ENCODE assay signal across 8 cellular contexts in the genomic region with DNA sequence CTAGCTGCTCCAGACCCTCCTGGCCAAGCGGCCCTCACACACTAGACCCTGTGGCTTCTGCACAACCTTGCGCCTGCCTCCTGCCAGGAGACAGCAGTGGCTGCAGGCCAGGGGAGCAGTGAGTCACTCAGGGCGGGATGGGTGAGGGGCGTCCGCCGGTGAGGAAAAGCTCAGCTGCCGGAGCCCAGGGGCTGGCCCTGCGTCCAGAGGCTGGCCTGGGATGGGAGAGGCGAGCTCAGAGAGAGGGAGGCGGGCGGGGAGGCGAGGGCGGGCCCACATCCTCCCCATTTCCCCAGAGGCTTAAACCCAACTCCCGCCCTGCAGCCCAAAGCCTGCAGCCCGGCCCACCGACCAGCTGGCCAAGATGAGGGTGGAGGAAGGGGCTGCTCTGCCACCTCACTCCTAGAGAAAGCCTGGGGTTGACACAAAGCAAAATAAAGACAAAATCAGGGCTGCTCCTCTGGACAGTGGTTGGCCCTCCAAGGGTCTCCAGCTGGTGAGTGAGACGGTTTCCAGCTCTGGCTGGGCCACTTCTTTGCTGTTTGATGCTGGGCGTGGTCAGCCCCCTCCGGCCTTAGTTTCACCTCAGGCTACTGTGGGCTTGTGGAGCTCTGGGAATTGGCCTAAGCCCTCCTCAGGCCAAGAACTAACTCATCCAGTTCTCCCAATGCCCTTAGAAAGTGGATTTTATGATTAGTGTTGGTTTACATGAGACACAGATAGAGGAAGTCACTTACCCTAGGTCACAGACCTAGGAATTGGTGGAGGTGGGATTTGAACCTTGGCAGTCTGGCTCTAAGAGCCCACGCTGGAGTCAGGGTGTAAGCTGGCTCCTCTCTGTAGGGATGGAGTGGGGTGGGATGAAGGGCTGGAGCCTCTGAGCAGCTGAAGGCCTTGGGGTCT. TPM values are rescaled to one million over a fixed set of nuclear protein-coding genes. Genes with fewer than 3 reads are reported as not detected.
DNase-seq lines count a peak whose midpoint lies in the region; ATAC-seq and TF ChIP-seq lines count a peak whose summit lies in the region.

No MANE protein-coding gene starts in this region.

- peaks cover 60% of the 10 kb centered on the region for H3K4me1 Mint-ChIP-seq in HFFc6 (ENCODE audit: low read depth)
- H3K4me1 Mint-ChIP-seq in activated CD8-positive, alpha-beta T cell treated with anti-CD3 and anti-CD28 coated beads for 36 hours (ENCODE audit: low read depth) = no peaks in the 10 kb centered on the region

- no peaks in the 10 kb centered on the region for H3K36me3 Mint-ChIP-seq in HFFc6 (ENCODE audit: low read depth)
- no peaks in the 10 kb centered on the region for H3K36me3 Mint-ChIP-seq in activated CD8-positive, alpha-beta T cell treated with anti-CD3 and anti-CD28 coated beads for 36 hours (ENCODE audit: low read depth)

- no peak overlapping the region for H3K27ac Mint-ChIP-seq in HFFc6
- H3K27ac Mint-ChIP-seq in activated CD8-positive, alpha-beta T cell treated with anti-CD3 and anti-CD28 coated beads for 36 hours = no peak overlapping the region

- CTCF ChIA-PET in activated CD8-positive, alpha-beta T cell treated with anti-CD3 and anti-CD28 coated beads for 36 hours (lab: Charles Lee) = interaction anchor here (0.9 kb wide), 1 partner anchor 10 kb away, joined by 3 read pairs; no protein-coding TSS in a partner anchor

- H3K27ac ChIP-seq in RWPE2 (ENCODE audit: poor library complexity, severe bottlenecking) (no peak overlapping the region), cardiac muscle cell (no peak overlapping the region), gastrocnemius medialis (peak overlapping the region; percentile 52 to 68 (median 59))

- H3K4me1 ChIP-seq in RWPE2 (ENCODE audit: insufficient read depth, poor library complexity, severe bottlenecking) (no peaks in the 10 kb centered on the region), cardiac muscle cell (ENCODE audit: low read depth) (peaks cover 15% of the 10 kb centered on the region), gastrocnemius medialis (peaks cover 36 to 54% of the 10 kb centered on the region in 2 donors)

- ATAC-seq in RWPE2 (ENCODE audit: low read depth) (peak; percentile 32), gastrocnemius medialis (peak; percentile 29 to 32)
- no peak for ATAC-seq in activated CD8-positive, alpha-beta T cell treated with anti-CD3 and anti-CD28 coated beads for 36 hours

- no peak overlapping the region for H3K4me3 ChIP-seq in RWPE2 (ENCODE audit: severe bottlenecking)
- H3K4me3 ChIP-seq in cardiac muscle cell = no peak overlapping the region
- peak overlapping the region in 3 of 4 donors; percentile 17 to 23 (median 19) for H3K4me3 ChIP-seq in gastrocnemius medialis

- intact Hi-C loops in gastrocnemius medialis (cut with DNase I; ENCODE audit: low total_unique reads) = no loop called here
- intact Hi-C loops in activated CD8-positive, alpha-beta T cell treated with anti-CD3 and anti-CD28 coated beads for 36 hours (cut with micrococcal nuclease) = no loop called here

- no peak for TF ChIP-seq POLR2A in gastrocnemius medialis (IDR thresholded peaks at IDR 0.05)

- in situ Hi-C loops in GM13977 (cut with MboI; ENCODE audit: low pct_unique_long_range_greater_than_20kb, low sequenced_read_pairs, unreplicated experiment) (no loop called here), gastrocnemius medialis (cut with MboI; ENCODE audit: low sequenced_read_pairs in 4 of 4) (no loop called here)

- no peaks in the 10 kb centered on the region for H3K36me3 ChIP-seq in RWPE2 (ENCODE audit: low read depth)
- H3K36me3 ChIP-seq in cardiac muscle cell = no peaks in the 10 kb centered on the region
- H3K36me3 ChIP-seq in gastrocnemius medialis = no peaks in the 10 kb centered on the region

- POLR2A ChIA-PET in activated CD8-positive, alpha-beta T cell treated with anti-CD3 and anti-CD28 coated beads for 36 hours (lab: Charles Lee) = interaction anchor here (1.6 kb wide), 1 partner anchor 17 kb away, joined by 4 read pairs; no protein-coding TSS in a partner anchor

- DNase-seq in GM13977 (ENCODE audit: low spot score) (peak; percentile 71), HFFc6 (peak; percentile 55), RWPE2 (ENCODE audit: low spot score) (no peak), cardiac muscle cell (ENCODE audit: low read depth in 1 of 2, low spot score in 1 of 2) (peak; percentile 37 to 94), gastrocnemius medialis (peak; percentile 34 to 47), DMS53 treated with DMSO at 0.1 percent for 48 hours (lab: John Stamatoyannopoulos, UW; ENCODE audit: unreplicated experiment) (no peak)
- no peak for DNase-seq in stimulated activated CD4-positive, alpha-beta T cell treated with anti-CD3 and anti-CD28 coated beads, Interleukin-4, amount 100 ng/mL, for 4 hours
- no peak for DNase-seq in activated CD8-positive, alpha-beta T cell treated with anti-CD3 and anti-CD28 coated beads for 36 hours

- H3K9me3 ChIP-seq in RWPE2 (ENCODE audit: severe bottlenecking) = no peaks in the 10 kb centered on the region
- H3K9me3 ChIP-seq in cardiac muscle cell (ENCODE audit: low read depth) = no peaks in the 10 kb centered on the region
- no peaks in the 10 kb centered on the region for H3K9me3 ChIP-seq in gastrocnemius medialis

- peaks cover 5% of the 10 kb centered on the region for H3K27me3 Mint-ChIP-seq in HFFc6 (ENCODE audit: insufficient read depth)
- H3K27me3 Mint-ChIP-seq in activated CD8-positive, alpha-beta T cell treated with anti-CD3 and anti-CD28 coated beads for 36 hours = no peaks in the 10 kb centered on the region

- TF ChIP-seq CTCF in GM13977 (IDR thresholded peaks at IDR 0.05; ENCODE audit: extremely low read depth, insufficient read depth, missing control alignments) (no peak), HFFc6 (IDR thresholded peaks at IDR 0.05) (no peak), RWPE2 (IDR thresholded peaks at IDR 0.05; ENCODE audit: poor library complexity, severe bottlenecking) (no peak), cardiac muscle cell (IDR thresholded peaks at IDR 0.05; ENCODE audit: low read depth, low read length) (no peak), gastrocnemius medialis (IDR thresholded peaks at IDR 0.05 in 4 of 5, conservative IDR thresholded peaks at IDR 0.05 in 1 of 5) (no peak)
- TF ChIP-seq CTCF in activated CD8-positive, alpha-beta T cell treated with anti-CD3 and anti-CD28 coated beads for 36 hours (IDR thresholded peaks at IDR 0.05) = no peak

- H3K4me3 Mint-ChIP-seq in HFFc6 = no peak overlapping the region
- H3K4me3 Mint-ChIP-seq in activated CD8-positive, alpha-beta T cell treated with anti-CD3 and anti-CD28 coated beads for 36 hours = no peak overlapping the region

- H3K27me3 ChIP-seq in RWPE2 (ENCODE audit: insufficient read depth, poor library complexity, severe bottlenecking) (no peaks in the 10 kb centered on the region), cardiac muscle cell (no peaks in the 10 kb centered on the region), gastrocnemius medialis (no peaks in the 10 kb centered on the region)

- H3K9me3 Mint-ChIP-seq in HFFc6 = no peaks in the 10 kb centered on the region
- no peaks in the 10 kb centered on the region for H3K9me3 Mint-ChIP-seq in activated CD8-positive, alpha-beta T cell treated with anti-CD3 and anti-CD28 coated beads for 36 hours

RNA-seq across cellular contexts. Expression of gene IQSEC1, which starts 50.6 kb away (rescaled TPM):
- 10 to 100 TPM; 21.1 to 25.1 (median 21.9) TPM for total RNA-seq in HFFc6 (2021; fragmentation: NEBNext Ultra II Directional; extraction: Animal tissue kit (Norgen Biotek cat#: 25700))
- total RNA-seq in cardiac muscle cell (26.4 and 51.7 TPM in 2 replicates), gastrocnemius medialis (10 to 100 TPM; 15.2 to 31.3 (median 28.0) TPM)
- 17.8 and 27.6 TPM in 2 replicates for polyA plus RNA-seq in cardiac muscle cell
- 10 to 100 TPM; 31.7 to 39.2 TPM for total RNA-seq in activated CD8-positive, alpha-beta T cell treated with anti-CD3 and anti-CD28 coated beads for 36 hours

Comparison
In these comparisons a context has a peak if more than half of its experiments do, and no peak if none do; other contexts are left out.
1. DNase-seq: peak in GM13977 (single experiment), HFFc6 (single experiment), cardiac muscle cell (2 of 2) and gastrocnemius medialis (2 of 2); none in RWPE2 (single experiment), DMS53 treated with DMSO at 0.1 percent for 48 hours (single experiment), stimulated activated CD4-positive, alpha-beta T cell treated with anti-CD3 and anti-CD28 coated beads, Interleukin-4, amount 100 ng/mL, for 4 hours (0 of 2) and activated CD8-positive, alpha-beta T cell treated with anti-CD3 and anti-CD28 coated beads for 36 hours (single experiment).
2. H3K27ac ChIP-seq: peak in gastrocnemius medialis (4 of 4); none in RWPE2 (single experiment) and cardiac muscle cell (single experiment).
3. H3K4me3 ChIP-seq: peak in gastrocnemius medialis (3 of 4); none in RWPE2 (single experiment) and cardiac muscle cell (single experiment).